In genomic region chr13:43698743-43699142, GRCh38 we compare ENCODE assay signal across 16 cellular contexts.
A peak's percentile ranks its signal among the peaks of the same experiment; 100 is the strongest.
DNase-seq lines count a peak whose midpoint lies in the region; ATAC-seq and TF ChIP-seq lines count a peak whose summit lies in the region.
"Had no signal": no experiment of that assay in that cellular context is flagged by ENCODE, and none has a peak within 500 bp of the region (broad histone marks: within the 10 kb centered on the region; RNA-seq: fewer than 3 reads in every experiment).

No MANE protein-coding gene starts in this region.

- intact Hi-C loops in natural killer cell (cut with micrococcal nuclease) = no loop called here

- ATAC-seq in SK-N-SH treated with all-trans-retinoic acid at 6 μM for 48 hours (peak; percentile 66), HG02571 (IDR thresholded peaks at IDR 0.05; ENCODE audit: unreplicated experiment) (no peak), natural killer cell (no peak)
- ATAC-seq: esophagus mucosa had no signal

- no peak for TF ChIP-seq CTCF in natural killer cell (IDR thresholded peaks at IDR 0.05)

- DNase-seq in AG08395 (ENCODE audit: low spot score) (peak; percentile 49), fibroblast of peridontal ligament (ENCODE audit: extremely low read depth) (peak; percentile 76), myocyte (ENCODE audit: low read depth) (peak; percentile 43), HuH-7 (ENCODE audit: low spot score) (no peak), NCI-H1048 (lab: John Stamatoyannopoulos, UW) (no peak), natural killer cell (no peak)
- DNase-seq: activated CD4-positive, alpha-beta T cell treated with anti-CD3 and anti-CD28 coated beads, Interleukin-2, amount 10 ng/mL, durations not matched to agents 24 days and 14 days; NCI-H446; Peyer's patch; stimulated activated CD4-positive, alpha-beta T cell treated with anti-CD3 and anti-CD28 coated beads, Interleukin-15, amount 100 ng/mL, for 24 hours had no signal

- no peaks in the 10 kb centered on the region for H3K36me3 Mint-ChIP-seq in natural killer cell
- H3K36me3 Mint-ChIP-seq: neural progenitor cell had no signal

- no peak overlapping the region for H3K27ac Mint-ChIP-seq in natural killer cell
- H3K27ac Mint-ChIP-seq: activated T-helper 2 cell treated with anti-CD3 and anti-CD28 coated beads, Interferon-gamma antibody, Interleukin-2, Interleukin-4, amounts not matched to agents 10 μg/mL and 5 μg/mL and 100 μg/mL, durations not matched to agents 14 hours and 24 hours and 36 hours; neural progenitor cell; T-helper 2 cell treated with Interferon-gamma antibody and Interleukin-4, amounts not matched to agents 5 μg/mL and 100 μg/mL, for 36 hours had no signal

- H3K4me3 Mint-ChIP-seq in natural killer cell = no peak overlapping the region
- H3K4me3 Mint-ChIP-seq: activated CD4-positive, alpha-beta T cell treated with anti-CD3 and anti-CD28 coated beads, Interleukin-2, amount 10 ng/mL, durations not matched to agents 24 days and 14 days; neural progenitor cell; T-helper 2 cell treated with Interferon-gamma antibody and Interleukin-4, amounts not matched to agents 5 μg/mL and 100 μg/mL, for 36 hours had no signal

- peaks cover 3 to 6% of the 10 kb centered on the region in 2 donors for H3K27me3 Mint-ChIP-seq in natural killer cell (ENCODE audit: low read depth in 2 of 2)

- no peaks in the 10 kb centered on the region for H3K4me1 Mint-ChIP-seq in natural killer cell

- peaks cover 0 to 2% of the 10 kb centered on the region in 2 donors for H3K9me3 Mint-ChIP-seq in natural killer cell
- H3K9me3 Mint-ChIP-seq: activated CD4-positive, alpha-beta T cell treated with anti-CD3 and anti-CD28 coated beads, Interleukin-2, amount 10 ng/mL, durations not matched to agents 24 days and 14 days; activated T-helper 2 cell treated with anti-CD3 and anti-CD28 coated beads, Interferon-gamma antibody, Interleukin-2, Interleukin-4, amounts not matched to agents 10 μg/mL and 5 μg/mL and 100 μg/mL, durations not matched to agents 14 hours and 24 hours and 36 hours; neural progenitor cell; T-helper 2 cell treated with Interferon-gamma antibody and Interleukin-4, amounts not matched to agents 5 μg/mL and 100 μg/mL, for 36 hours had no signal

TF ChIP-seq in SK-N-SH treated with all-trans-retinoic acid at 6 μM for 48 hours, 23 proteins besides CTCF, POLR2A, EP300 and RAD21:
- TF ChIP-seq ESRRG (CRISPR knock-in tag; IDR thresholded peaks at IDR 0.05) (no peak), ZC3H10 (CRISPR knock-in tag; IDR thresholded peaks at IDR 0.05) (no peak), OSR1 (CRISPR knock-in tag; IDR thresholded peaks at IDR 0.05) (no peak), CSDC2 (CRISPR knock-in tag; IDR thresholded peaks at IDR 0.05) (no peak), ZNF70 (CRISPR knock-in tag; IDR thresholded peaks at IDR 0.05) (no peak), ZFP30 (CRISPR knock-in tag; IDR thresholded peaks at IDR 0.05) (no peak), ZFP3 (CRISPR knock-in tag; IDR thresholded peaks at IDR 0.05) (no peak), SNAI2 (CRISPR knock-in tag; IDR thresholded peaks at IDR 0.05) (no peak), ZNF8 (CRISPR knock-in tag; IDR thresholded peaks at IDR 0.05) (no peak), PATZ1 (CRISPR knock-in tag; IDR thresholded peaks at IDR 0.05; ENCODE audit: borderline replicate concordance) (no peak)
- TF ChIP-seq, protein P1, sequence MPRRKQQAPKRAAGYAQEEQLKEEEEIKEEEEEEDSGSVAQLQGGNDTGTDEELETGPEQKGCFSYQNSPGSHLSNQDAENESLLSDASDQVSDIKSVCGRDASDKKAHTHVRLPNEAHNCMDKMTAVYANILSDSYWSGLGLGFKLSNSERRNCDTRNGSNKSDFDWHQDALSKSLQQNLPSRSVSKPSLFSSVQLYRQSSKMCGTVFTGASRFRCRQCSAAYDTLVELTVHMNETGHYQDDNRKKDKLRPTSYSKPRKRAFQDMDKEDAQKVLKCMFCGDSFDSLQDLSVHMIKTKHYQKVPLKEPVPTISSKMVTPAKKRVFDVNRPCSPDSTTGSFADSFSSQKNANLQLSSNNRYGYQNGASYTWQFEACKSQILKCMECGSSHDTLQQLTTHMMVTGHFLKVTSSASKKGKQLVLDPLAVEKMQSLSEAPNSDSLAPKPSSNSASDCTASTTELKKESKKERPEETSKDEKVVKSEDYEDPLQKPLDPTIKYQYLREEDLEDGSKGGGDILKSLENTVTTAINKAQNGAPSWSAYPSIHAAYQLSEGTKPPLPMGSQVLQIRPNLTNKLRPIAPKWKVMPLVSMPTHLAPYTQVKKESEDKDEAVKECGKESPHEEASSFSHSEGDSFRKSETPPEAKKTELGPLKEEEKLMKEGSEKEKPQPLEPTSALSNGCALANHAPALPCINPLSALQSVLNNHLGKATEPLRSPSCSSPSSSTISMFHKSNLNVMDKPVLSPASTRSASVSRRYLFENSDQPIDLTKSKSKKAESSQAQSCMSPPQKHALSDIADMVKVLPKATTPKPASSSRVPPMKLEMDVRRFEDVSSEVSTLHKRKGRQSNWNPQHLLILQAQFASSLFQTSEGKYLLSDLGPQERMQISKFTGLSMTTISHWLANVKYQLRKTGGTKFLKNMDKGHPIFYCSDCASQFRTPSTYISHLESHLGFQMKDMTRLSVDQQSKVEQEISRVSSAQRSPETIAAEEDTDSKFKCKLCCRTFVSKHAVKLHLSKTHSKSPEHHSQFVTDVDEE (CRISPR knock-in tag; IDR thresholded peaks at IDR 0.05) = no peak
- TF ChIP-seq, protein P2, sequence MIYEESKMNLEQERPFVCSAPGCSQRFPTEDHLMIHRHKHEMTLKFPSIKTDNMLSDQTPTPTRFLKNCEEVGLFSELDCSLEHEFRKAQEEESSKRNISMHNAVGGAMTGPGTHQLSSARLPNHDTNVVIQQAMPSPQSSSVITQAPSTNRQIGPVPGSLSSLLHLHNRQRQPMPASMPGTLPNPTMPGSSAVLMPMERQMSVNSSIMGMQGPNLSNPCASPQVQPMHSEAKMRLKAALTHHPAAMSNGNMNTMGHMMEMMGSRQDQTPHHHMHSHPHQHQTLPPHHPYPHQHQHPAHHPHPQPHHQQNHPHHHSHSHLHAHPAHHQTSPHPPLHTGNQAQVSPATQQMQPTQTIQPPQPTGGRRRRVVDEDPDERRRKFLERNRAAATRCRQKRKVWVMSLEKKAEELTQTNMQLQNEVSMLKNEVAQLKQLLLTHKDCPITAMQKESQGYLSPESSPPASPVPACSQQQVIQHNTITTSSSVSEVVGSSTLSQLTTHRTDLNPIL (CRISPR knock-in tag; IDR thresholded peaks at IDR 0.05; ENCODE audit: low read depth) = no peak
- TF ChIP-seq, protein P3, sequence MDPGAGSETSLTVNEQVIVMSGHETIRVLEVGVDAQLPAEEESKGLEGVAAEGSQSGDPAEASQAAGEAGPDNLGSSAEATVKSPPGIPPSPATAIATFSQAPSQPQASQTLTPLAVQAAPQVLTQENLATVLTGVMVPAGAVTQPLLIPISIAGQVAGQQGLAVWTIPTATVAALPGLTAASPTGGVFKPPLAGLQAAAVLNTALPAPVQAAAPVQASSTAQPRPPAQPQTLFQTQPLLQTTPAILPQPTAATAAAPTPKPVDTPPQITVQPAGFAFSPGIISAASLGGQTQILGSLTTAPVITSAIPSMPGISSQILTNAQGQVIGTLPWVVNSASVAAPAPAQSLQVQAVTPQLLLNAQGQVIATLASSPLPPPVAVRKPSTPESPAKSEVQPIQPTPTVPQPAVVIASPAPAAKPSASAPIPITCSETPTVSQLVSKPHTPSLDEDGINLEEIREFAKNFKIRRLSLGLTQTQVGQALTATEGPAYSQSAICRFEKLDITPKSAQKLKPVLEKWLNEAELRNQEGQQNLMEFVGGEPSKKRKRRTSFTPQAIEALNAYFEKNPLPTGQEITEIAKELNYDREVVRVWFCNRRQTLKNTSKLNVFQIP (CRISPR knock-in tag; IDR thresholded peaks at IDR 0.05; ENCODE audit: borderline replicate concordance, low read depth) = no peak
- TF ChIP-seq, protein P4, sequence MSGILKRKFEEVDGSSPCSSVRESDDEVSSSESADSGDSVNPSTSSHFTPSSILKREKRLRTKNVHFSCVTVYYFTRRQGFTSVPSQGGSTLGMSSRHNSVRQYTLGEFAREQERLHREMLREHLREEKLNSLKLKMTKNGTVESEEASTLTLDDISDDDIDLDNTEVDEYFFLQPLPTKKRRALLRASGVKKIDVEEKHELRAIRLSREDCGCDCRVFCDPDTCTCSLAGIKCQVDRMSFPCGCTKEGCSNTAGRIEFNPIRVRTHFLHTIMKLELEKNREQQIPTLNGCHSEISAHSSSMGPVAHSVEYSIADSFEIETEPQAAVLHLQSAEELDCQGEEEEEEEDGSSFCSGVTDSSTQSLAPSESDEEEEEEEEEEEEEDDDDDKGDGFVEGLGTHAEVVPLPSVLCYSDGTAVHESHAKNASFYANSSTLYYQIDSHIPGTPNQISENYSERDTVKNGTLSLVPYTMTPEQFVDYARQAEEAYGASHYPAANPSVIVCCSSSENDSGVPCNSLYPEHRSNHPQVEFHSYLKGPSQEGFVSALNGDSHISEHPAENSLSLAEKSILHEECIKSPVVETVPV (CRISPR knock-in tag; IDR thresholded peaks at IDR 0.05) = no peak

Comparison
In these comparisons a context has a peak if more than half of its experiments do, and no peak if none do; other contexts are left out.
1. DNase-seq: peak in AG08395 (single experiment), fibroblast of peridontal ligament (single experiment) and myocyte (single experiment); none in HuH-7 (single experiment), NCI-H1048 (single experiment) and natural killer cell (single experiment).